ENCODE assay signal across 1 cellular context in genomic region chrX:65697915-65698796, GRCh38.
TF ChIP-seq lines count a peak whose summit lies in the region.

No MANE protein-coding gene starts in this region.

TF ChIP-seq in GM23338, 12 proteins besides CTCF, POLR2A, EP300 and RAD21 (continued from another document):
- no peak for TF ChIP-seq REST (IDR thresholded peaks at IDR 0.05; ENCODE audit: unreplicated experiment)
- TF ChIP-seq ZNF114 (CRISPR knock-in tag; IDR thresholded peaks at IDR 0.05): no peak
